ENCODE assay signal across 23 cellular contexts in genomic region chr1:163509126-163509525, GRCh38.
"Had no signal": no experiment of that assay in that cellular context is flagged by ENCODE, and none has a peak within 500 bp of the region (broad histone marks: within the 10 kb centered on the region; RNA-seq: fewer than 3 reads in every experiment).

No MANE protein-coding gene starts in this region.

- H3K27me3 ChIP-seq: body of pancreas, upper lobe of right lung had no signal

- H3K9me3 ChIP-seq: body of pancreas, mucosa of descending colon, upper lobe of right lung had no signal

- H3K36me3 Mint-ChIP-seq: activated naive CD8-positive, alpha-beta T cell treated with anti-CD3 and anti-CD28 coated beads for 36 hours; immature natural killer cell; stimulated activated naive B cell treated with anti-CD40 and anti-IgM and Interleukin-4, amounts not matched to agents 10 μg/mL and 1 μg/mL and 100 μg/mL, for 72 hours had no signal

- H3K9me3 Mint-ChIP-seq: activated CD4-positive, alpha-beta T cell treated with anti-CD3 and anti-CD28 coated beads, Interleukin-2, amount 10 ng/mL, durations not matched to agents 24 days and 14 days; activated naive CD8-positive, alpha-beta T cell treated with anti-CD3 and anti-CD28 coated beads for 36 hours; activated T-helper 17 cell treated with anti-CD3 and anti-CD28 coated beads, Interleukin-2, amount 50 U/mL, for 72 hours had no signal

- H3K4me1 Mint-ChIP-seq: activated CD4-positive, alpha-beta T cell treated with anti-CD3 and anti-CD28 coated beads, Interleukin-2, amount 10 ng/mL, durations not matched to agents 24 days and 14 days; activated naive CD8-positive, alpha-beta T cell treated with anti-CD3 and anti-CD28 coated beads for 36 hours; activated T-helper 17 cell treated with anti-CD3 and anti-CD28 coated beads, Interleukin-2, amount 50 U/mL, for 72 hours; immature natural killer cell; naive B cell; stimulated activated naive B cell treated with anti-CD40 and anti-IgM and Interleukin-4, amounts not matched to agents 10 μg/mL and 1 μg/mL and 100 μg/mL, for 72 hours had no signal

- H3K36me3 ChIP-seq: spleen, upper lobe of right lung had no signal

- ATAC-seq: activated CD8-positive, alpha-beta T cell treated with anti-CD3 and anti-CD28 coated beads for 36 hours; activated T-helper 17 cell treated with anti-CD3 and anti-CD28 coated beads, Interleukin-2, amount 50 U/mL, for 72 hours; body of pancreas; left ventricle myocardium superior; mucosa of descending colon; stimulated activated naive B cell treated with anti-CD40 and anti-IgM and Interleukin-4, amounts not matched to agents 10 μg/mL and 1 μg/mL and 100 μg/mL, for 72 hours; upper lobe of right lung had no signal

- DNase-seq: activated CD4-positive, alpha-beta T cell treated with anti-CD3 and anti-CD28 coated beads, Interleukin-2, amount 10 ng/mL, durations not matched to agents 24 days and 14 days; activated CD8-positive, alpha-beta T cell treated with anti-CD3 and anti-CD28 coated beads for 36 hours; activated naive CD4-positive, alpha-beta T cell; activated naive CD8-positive, alpha-beta T cell treated with anti-CD3 and anti-CD28 coated beads for 36 hours; activated T-cell treated with anti-CD3 and anti-CD28 coated beads, Interleukin-2, amount 50 U/mL, for 1 hour; amygdala; body of pancreas; caudate nucleus; head of caudate nucleus; immature natural killer cell; kidney glomerular epithelial cell; left ventricle myocardium superior; mesenchymal stem cell; mucosa of descending colon; naive B cell; retina; spleen; stimulated activated naive B cell treated with anti-CD40 and anti-IgM and Interleukin-4, amounts not matched to agents 10 μg/mL and 1 μg/mL and 100 μg/mL, for 72 hours; upper lobe of right lung had no signal

- H3K4me1 ChIP-seq: body of pancreas, spleen, upper lobe of right lung had no signal

- H3K27me3 Mint-ChIP-seq: activated CD4-positive, alpha-beta T cell treated with anti-CD3 and anti-CD28 coated beads, Interleukin-2, amount 10 ng/mL, durations not matched to agents 24 days and 14 days; activated CD8-positive, alpha-beta T cell treated with anti-CD3 and anti-CD28 coated beads for 36 hours; activated naive CD8-positive, alpha-beta T cell treated with anti-CD3 and anti-CD28 coated beads for 36 hours had no signal

- H3K4me3 ChIP-seq: body of pancreas, mucosa of descending colon, spleen, upper lobe of right lung had no signal

- H3K27ac Mint-ChIP-seq: activated CD4-positive, alpha-beta T cell treated with anti-CD3 and anti-CD28 coated beads, Interleukin-2, amount 10 ng/mL, durations not matched to agents 24 days and 14 days; activated CD8-positive, alpha-beta T cell treated with anti-CD3 and anti-CD28 coated beads for 36 hours; activated naive CD8-positive, alpha-beta T cell treated with anti-CD3 and anti-CD28 coated beads for 36 hours; activated T-helper 17 cell treated with anti-CD3 and anti-CD28 coated beads, Interleukin-2, amount 50 U/mL, for 72 hours; immature natural killer cell; naive B cell; stimulated activated naive B cell treated with anti-CD40 and anti-IgM and Interleukin-4, amounts not matched to agents 10 μg/mL and 1 μg/mL and 100 μg/mL, for 72 hours had no signal

- H3K27ac ChIP-seq: body of pancreas, epithelial cell of prostate, spleen, upper lobe of right lung had no signal

- H3K4me3 Mint-ChIP-seq: activated CD4-positive, alpha-beta T cell treated with anti-CD3 and anti-CD28 coated beads, Interleukin-2, amount 10 ng/mL, durations not matched to agents 24 days and 14 days; activated CD8-positive, alpha-beta T cell treated with anti-CD3 and anti-CD28 coated beads for 36 hours; activated naive CD8-positive, alpha-beta T cell treated with anti-CD3 and anti-CD28 coated beads for 36 hours; activated T-helper 17 cell treated with anti-CD3 and anti-CD28 coated beads, Interleukin-2, amount 50 U/mL, for 72 hours; immature natural killer cell; naive B cell; neural crest cell; stimulated activated naive B cell treated with anti-CD40 and anti-IgM and Interleukin-4, amounts not matched to agents 10 μg/mL and 1 μg/mL and 100 μg/mL, for 72 hours had no signal

- FAIRE-seq: frontal cortex had no signal
